Comparison of ENCODE assay signal across 15 cellular contexts in genomic region chr17:81538651-81539570, GRCh38. TPM values are rescaled to one million over a fixed set of nuclear protein-coding genes. Genes with fewer than 3 reads are reported as not detected.
DNase-seq lines count a peak whose midpoint lies in the region; TF ChIP-seq lines count a peak whose summit lies in the region.
"Had no signal": no experiment of that assay in that cellular context is flagged by ENCODE, and none has a peak within 500 bp of the region (broad histone marks: within the 10 kb centered on the region; RNA-seq: fewer than 3 reads in every experiment).

No MANE protein-coding gene starts in this region.

- CTCF ChIA-PET in RWPE1 (lab: Yijun Ruan, JAX), result interaction anchor here (0.6 to 1.1 kb wide), 3 partner anchors 19 to 1302 kb away, joined by 3 to 9 read pairs (median 4); no protein-coding TSS in a partner anchor

- 87 to 89% methylated on average over 26 of the region's 26 CpGs for WGBS in sigmoid colon, 2 donors

- H3K4me1 ChIP-seq in BLaER1, result peaks cover 42% of the 10 kb centered on the region
- H3K4me1 ChIP-seq in sigmoid colon, result peaks cover 0 to 15% (median 13%) of the 10 kb centered on the region in 4 donors

- H3K4me2 ChIP-seq in BLaER1, result peak overlapping the region; percentile 63

- H3K27me3 ChIP-seq in BLaER1 (peaks cover 18% of the 10 kb centered on the region), sigmoid colon (peaks cover 19 to 39% (median 38%) of the 10 kb centered on the region in 3 donors)

- TF ChIP-seq EP300 in sigmoid colon (IDR thresholded peaks at IDR 0.05), result no peak

- DNase-seq in DMS53 (lab: John Stamatoyannopoulos, UW) (peak; percentile 67), DMS53 treated with DMSO at 0.1 percent for 48 hours (lab: John Stamatoyannopoulos, UW; ENCODE audit: unreplicated experiment) (no peak), RWPE1 (ENCODE audit: low spot score) (no peak), myocyte (ENCODE audit: low read depth) (peak; percentile 45), hypothalamus (lab: John Stamatoyannopoulos, UW) (no peak), sigmoid colon (no peak)
- DNase-seq in effector CD8-positive, alpha-beta T cell (lab: John Stamatoyannopoulos, UW), result no peak
- DNase-seq: 8988T; CD8-positive, alpha-beta memory T cell; GM23248; HCEC 1CT; KBM-7; NCI-H226 had no signal

- no peak overlapping the region for H3K4me3 ChIP-seq in BLaER1
- H3K4me3 ChIP-seq in sigmoid colon, result no peak overlapping the region
- H3K4me3 ChIP-seq: GM23248, SK-N-MC had no signal

- intact Hi-C loops in sigmoid colon (cut with DNase I), result no loop called here

- POLR2A ChIA-PET in RWPE1 (lab: Yijun Ruan, JAX; ENCODE audit: low non-redundant PET), result no interaction called here

- peaks cover 56% of the 10 kb centered on the region for H3K36me3 ChIP-seq in BLaER1
- H3K36me3 ChIP-seq in sigmoid colon, result peaks cover 0 to 45% (median 28%) of the 10 kb centered on the region in 4 donors

- no peak for TF ChIP-seq CTCF in RWPE1 (conservative IDR thresholded peaks at IDR 0.05; ENCODE audit: low read depth)
- no peak for TF ChIP-seq CTCF in sigmoid colon (IDR thresholded peaks at IDR 0.05)

- H3K9me3 ChIP-seq in BLaER1 (no peaks in the 10 kb centered on the region), sigmoid colon (no peaks in the 10 kb centered on the region)

- TF ChIP-seq POLR2A in sigmoid colon (IDR thresholded peaks at IDR 0.05), result no peak

- H3K9ac ChIP-seq in BLaER1, result 0 out of 2 replicates have a peak overlapping the region, but pooled peaks have one; percentile 10
- H3K9ac ChIP-seq: GM23248 had no signal

- H4K20me1 ChIP-seq in BLaER1, result peaks cover 43% of the 10 kb centered on the region

- H3K27ac ChIP-seq in BLaER1, result 0 out of 2 replicates have a peak overlapping the region, but pooled peaks have one; percentile 44
- H3K27ac ChIP-seq in RWPE1, result peak overlapping the region; percentile 42
- H3K27ac ChIP-seq in sigmoid colon, result no peak overlapping the region
- H3K27ac ChIP-seq: GM23248, SK-N-MC had no signal

RNA-seq across cellular contexts. Expression of gene FSCN2, which starts 10.7 kb away (rescaled TPM):
- total RNA-seq in myocyte, result 1.5 and 3.0 TPM in 2 replicates
- polyA plus RNA-seq in myocyte (2012), result 4.4 TPM
- total RNA-seq in sigmoid colon, result 1 to 10 TPM in 1 of 4 donors, under 1 TPM in 2, not detected in 1; 0.33 to 1.1 (median 0.95) TPM
- 1 to 10 TPM in 1 of 3 donors, not detected in 2; 2.3 TPM for polyA plus RNA-seq in sigmoid colon
- polyA plus RNA-seq: CD8-positive, alpha-beta memory T cell had no signal

RNA-seq across cellular contexts. Expression of gene FAAP100, which starts 13.2 kb away (rescaled TPM):
- total RNA-seq in myocyte (29.3 and 44.2 TPM in 2 replicates), sigmoid colon (10 to 100 TPM in 3 of 4 donors, 1 to 10 TPM in 1; 9.6 to 24.1 (median 14.6) TPM)
- 28.0 TPM for polyA plus RNA-seq in myocyte (2012)
- 10 to 100 TPM in 2 of 3 donors, 1 to 10 TPM in 1; 6.6 to 27.2 (median 10.9) TPM for polyA plus RNA-seq in sigmoid colon

RNA-seq across cellular contexts. Expression of gene ACTG1, which starts 26.3 kb away (rescaled TPM):
- total RNA-seq in myocyte, result 1,458 and 1,934 TPM in 2 replicates
- polyA plus RNA-seq in myocyte (2012), result 4,670 TPM
- 1,000 to 10,000 TPM; 1,038 to 2,003 (median 1,212) TPM for total RNA-seq in sigmoid colon
- 1,000 to 10,000 TPM; 2,538 to 4,527 (median 2,852) TPM for polyA plus RNA-seq in sigmoid colon

Comparison
In these comparisons a context has a peak if more than half of its experiments do, and no peak if none do; other contexts are left out.
1. DNase-seq: peak in DMS53 (single experiment) and myocyte (single experiment); none in DMS53 treated with DMSO at 0.1 percent for 48 hours (single experiment), RWPE1 (single experiment), effector CD8-positive, alpha-beta T cell (single experiment), hypothalamus (0 of 51) and sigmoid colon (single experiment).
2. H3K27ac ChIP-seq: peak in BLaER1 (single experiment) and RWPE1 (single experiment); none in sigmoid colon (0 of 4).